Comparison of ENCODE assay signal across 15 cellular contexts in genomic region chr19:43936219-43936618, GRCh38. TPM values are rescaled to one million over a fixed set of nuclear protein-coding genes. Genes with fewer than 3 reads are reported as not detected.
A peak's percentile ranks its signal among the peaks of the same experiment; 100 is the strongest.
DNase-seq lines count a peak whose midpoint lies in the region; TF ChIP-seq lines count a peak whose summit lies in the region.
"Had no signal": no experiment of that assay in that cellular context is flagged by ENCODE, and none has a peak within 500 bp of the region (broad histone marks: within the 10 kb centered on the region; RNA-seq: fewer than 3 reads in every experiment).

No MANE protein-coding gene starts in this region.

- H2BK120ac ChIP-seq in mesendoderm (ENCODE audit: low read depth, low read length), result no peak overlapping the region

- peaks cover 7% of the 10 kb centered on the region for H3K9me3 ChIP-seq in SU-DHL-6 (ENCODE audit: insufficient read depth, low read length)
- H3K9me3 ChIP-seq: upper lobe of right lung had no signal

- H3F3A ChIP-seq in SU-DHL-6 (ENCODE audit: insufficient read depth), result no peaks in the 10 kb centered on the region

- POLR2A ChIA-PET in GM10248 (lab: Yijun Ruan, JAX), result no interaction called here

- no peak overlapping the region for H3K23ac ChIP-seq in mesendoderm (ENCODE audit: low read length)

- WGBS in mesendoderm (ENCODE audit: extremely low coverage, insufficient coverage, low lambda C conversion rate), result no CpG with 5 or more reads among the region's 5 CpGs

- H3K79me2 ChIP-seq in SU-DHL-6 (ENCODE audit: insufficient read depth, low read length), result no peaks in the 10 kb centered on the region; the same call in 1 of the 2 replicates
- peaks cover 2% of the 10 kb centered on the region for H3K79me2 ChIP-seq in mesendoderm (ENCODE audit: control insufficient read depth, insufficient read depth, low read length)

- no peak overlapping the region for H3K27ac Mint-ChIP-seq in activated naive CD8-positive, alpha-beta T cell
- no peak overlapping the region for H3K27ac Mint-ChIP-seq in activated naive CD8-positive, alpha-beta T cell treated with anti-CD3 and anti-CD28 coated beads for 36 hours
- H3K27ac Mint-ChIP-seq: activated CD4-positive, alpha-beta T cell treated with anti-CD3 and anti-CD28 coated beads for 36 hours had no signal

- no peaks in the 10 kb centered on the region for H4K20me1 ChIP-seq in SU-DHL-6 (ENCODE audit: low read depth, low read length)

- H2BK5ac ChIP-seq in mesendoderm (ENCODE audit: low read length), result no peak overlapping the region

- DNase-seq in activated naive CD8-positive, alpha-beta T cell treated with anti-CD3 and anti-CD28 coated beads for 36 hours, result no peak
- DNase-seq in mesendoderm, result peak; percentile 34
- no peak for DNase-seq in GM10248 (ENCODE audit: extremely low spot score)
- no peak for DNase-seq in GM10266 (ENCODE audit: extremely low spot score)
- no peak for DNase-seq in GM03348 (ENCODE audit: low spot score)
- DNase-seq in GM20000 (ENCODE audit: low spot score), result no peak
- DNase-seq: activated CD4-positive, alpha-beta T cell treated with anti-CD3 and anti-CD28 coated beads for 36 hours; activated effector memory CD4-positive, alpha-beta T cell treated with anti-CD3 and anti-CD28 coated beads, Interleukin-2, amount 50 U/mL, for 16 hours; AML-193; NCI-H187; psoas muscle; SW 1271; upper lobe of right lung had no signal

- no peak overlapping the region for H3K56ac ChIP-seq in mesendoderm (ENCODE audit: low read length)

- CTCF ChIA-PET in GM10248 (lab: Yijun Ruan, JAX), result interaction anchor here (0.6 to 1.1 kb wide), 2 partner anchors 12 to 15 kb away, joined by 3 to 4 read pairs; partner anchors contain the start of gene ZNF221

- H3K4ac ChIP-seq in mesendoderm (ENCODE audit: low read depth, low read length), result no peak overlapping the region

- peak overlapping the region; percentile 98 for H2AFZ ChIP-seq in SU-DHL-6 (ENCODE audit: low read depth, low read length, severe bottlenecking)

- H3K9me3 Mint-ChIP-seq in activated naive CD8-positive, alpha-beta T cell (ENCODE audit: low read depth), result no peaks in the 10 kb centered on the region
- peaks cover 10% of the 10 kb centered on the region for H3K9me3 Mint-ChIP-seq in activated naive CD8-positive, alpha-beta T cell treated with anti-CD3 and anti-CD28 coated beads for 36 hours

- H3K4me3 ChIP-seq in SU-DHL-6 (ENCODE audit: insufficient read depth, low read length, poor library complexity, severe bottlenecking) (no peak overlapping the region), mesendoderm (ENCODE audit: low read length) (no peak overlapping the region)

- H3K27me3 ChIP-seq in SU-DHL-6 (ENCODE audit: low read length) (no peaks in the 10 kb centered on the region), mesendoderm (ENCODE audit: insufficient read depth, low read length, poor library complexity) (no peaks in the 10 kb centered on the region)
- H3K27me3 ChIP-seq: upper lobe of right lung had no signal

- H3K27ac ChIP-seq in SU-DHL-6 (ENCODE audit: low read depth, low read length) (no peak overlapping the region), mesendoderm (ENCODE audit: low read depth, low read length) (no peak overlapping the region)

- TF ChIP-seq CTCF in SU-DHL-6 (IDR thresholded peaks at IDR 0.05; ENCODE audit: insufficient read depth, low read length, poor library complexity, severe bottlenecking) (no peak), GM10248 (IDR thresholded peaks at IDR 0.05; ENCODE audit: control extremely low read depth, extremely low read depth, low read depth, missing control alignments) (no peak), GM10266 (IDR thresholded peaks at IDR 0.05; ENCODE audit: control insufficient read depth, insufficient read depth, low read depth, missing control alignments) (no peak), GM20000 (IDR thresholded peaks at IDR 0.05; ENCODE audit: extremely low read depth, missing control alignments) (no peak)

- H3K18ac ChIP-seq in mesendoderm (ENCODE audit: low read length), result no peak overlapping the region

- H3K9ac ChIP-seq in SU-DHL-6 (ENCODE audit: low read length), result no peak overlapping the region
- no peak overlapping the region for H3K9ac ChIP-seq in mesendoderm (ENCODE audit: low read length)

- no peak overlapping the region for H2BK15ac ChIP-seq in mesendoderm (replicated peaks; ENCODE audit: low read depth)

- H3K27me3 Mint-ChIP-seq in activated naive CD8-positive, alpha-beta T cell, result peaks cover 2% of the 10 kb centered on the region
- H3K27me3 Mint-ChIP-seq in activated naive CD8-positive, alpha-beta T cell treated with anti-CD3 and anti-CD28 coated beads for 36 hours, result no peaks in the 10 kb centered on the region
- H3K27me3 Mint-ChIP-seq: activated CD4-positive, alpha-beta T cell treated with anti-CD3 and anti-CD28 coated beads for 36 hours had no signal

- peaks cover 2% of the 10 kb centered on the region for H3K4me1 ChIP-seq in mesendoderm (ENCODE audit: control insufficient read depth, low read depth, low read length)

- no peak overlapping the region for H2AK5ac ChIP-seq in mesendoderm (ENCODE audit: low read length)

- no peaks in the 10 kb centered on the region for H3K9me2 ChIP-seq in SU-DHL-6 (replicated peaks; ENCODE audit: insufficient read depth, low read length)

- peaks cover 29% of the 10 kb centered on the region for H3K4me1 Mint-ChIP-seq in activated naive CD8-positive, alpha-beta T cell (ENCODE audit: low read depth)
- H3K4me1 Mint-ChIP-seq in activated naive CD8-positive, alpha-beta T cell treated with anti-CD3 and anti-CD28 coated beads for 36 hours, result peaks cover 19% of the 10 kb centered on the region

- H3K79me1 ChIP-seq in mesendoderm (ENCODE audit: low read length), result no peaks in the 10 kb centered on the region

- peak overlapping the region; percentile 93 for H3K4me3 Mint-ChIP-seq in activated naive CD8-positive, alpha-beta T cell
- no peak overlapping the region for H3K4me3 Mint-ChIP-seq in activated naive CD8-positive, alpha-beta T cell treated with anti-CD3 and anti-CD28 coated beads for 36 hours

- H3K4me2 ChIP-seq in SU-DHL-6 (ENCODE audit: low read depth, low read length, poor library complexity, severe bottlenecking), result no peak overlapping the region
- H3K4me2 ChIP-seq in mesendoderm (ENCODE audit: low read length), result no peak overlapping the region

- H3K36me3 ChIP-seq in SU-DHL-6 (ENCODE audit: low read length) (peaks cover 6% of the 10 kb centered on the region; the same call in 1 of the 2 replicates), mesendoderm (ENCODE audit: control insufficient read depth, insufficient read depth, low read length) (peaks cover 2% of the 10 kb centered on the region)

- peaks cover 24% of the 10 kb centered on the region for H3K36me3 Mint-ChIP-seq in activated naive CD8-positive, alpha-beta T cell
- peaks cover 24% of the 10 kb centered on the region for H3K36me3 Mint-ChIP-seq in activated naive CD8-positive, alpha-beta T cell treated with anti-CD3 and anti-CD28 coated beads for 36 hours

- H4K8ac ChIP-seq in mesendoderm (ENCODE audit: low read depth, low read length), result no peak overlapping the region

- H4K5ac ChIP-seq in mesendoderm (ENCODE audit: low read length), result no peak overlapping the region

RNA-seq across cellular contexts. Expression of gene ZNF45, which starts 1.1 kb away (rescaled TPM):
- 10 to 100 TPM; 11.9 to 12.2 TPM for total RNA-seq in activated naive CD8-positive, alpha-beta T cell treated with anti-CD3 and anti-CD28 coated beads for 36 hours
- 11.7 TPM for polyA plus RNA-seq in mesendoderm (2013, experiment 1 of 2)
- 11.9 TPM for polyA plus RNA-seq in mesendoderm (2013, experiment 2 of 2)

RNA-seq across cellular contexts. Expression of gene ZNF221, which starts 14.8 kb away (rescaled TPM):
- 1 to 10 TPM; 1.2 to 1.6 TPM for total RNA-seq in activated naive CD8-positive, alpha-beta T cell treated with anti-CD3 and anti-CD28 coated beads for 36 hours
- polyA plus RNA-seq in mesendoderm (2013, experiment 1 of 2), result 1.3 TPM
- polyA plus RNA-seq in mesendoderm (2013, experiment 2 of 2), result 1.3 TPM

RNA-seq across cellular contexts. Expression of gene ZNF155, which starts 47.8 kb away (rescaled TPM):
- total RNA-seq in activated naive CD8-positive, alpha-beta T cell treated with anti-CD3 and anti-CD28 coated beads for 36 hours, result 1 to 10 TPM; 6.7 to 7.0 TPM
- 5.5 TPM for polyA plus RNA-seq in mesendoderm (2013, experiment 1 of 2)
- 5.4 TPM for polyA plus RNA-seq in mesendoderm (2013, experiment 2 of 2)

RNA-seq across cellular contexts. Expression of gene ZNF404, which starts 52.5 kb away (rescaled TPM):
- 1 to 10 TPM; 2.9 to 3.1 TPM for total RNA-seq in activated naive CD8-positive, alpha-beta T cell treated with anti-CD3 and anti-CD28 coated beads for 36 hours
- polyA plus RNA-seq in mesendoderm (2013, experiment 1 of 2), result 5.3 TPM
- polyA plus RNA-seq in mesendoderm (2013, experiment 2 of 2), result 5.0 TPM
